Comparison of ENCODE assay signal across 12 cellular contexts in the genomic region with DNA sequence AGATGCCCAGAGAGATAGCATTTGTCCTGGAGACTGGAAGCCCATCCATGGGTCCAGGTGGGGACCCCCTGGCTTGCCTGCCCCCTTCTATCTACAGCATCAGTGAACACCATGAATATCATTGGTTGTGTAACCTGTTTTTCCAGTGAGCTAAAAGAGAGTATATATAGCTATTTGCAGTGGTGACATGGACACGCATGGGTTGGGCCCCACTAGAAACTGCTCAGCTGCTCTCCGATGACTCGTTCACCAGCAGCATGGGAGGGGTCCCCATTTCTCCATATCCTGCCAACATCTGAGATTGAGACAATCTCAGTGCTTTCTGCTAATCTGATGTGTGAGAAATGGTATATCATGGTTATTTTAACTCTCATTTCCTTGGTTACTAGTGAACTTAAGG. TPM values are rescaled to one million over a fixed set of nuclear protein-coding genes. Genes with fewer than 3 reads are reported as not detected.
DNase-seq lines count a peak whose midpoint lies in the region; ATAC-seq, FAIRE-seq and TF ChIP-seq lines count a peak whose summit lies in the region.
"Had no signal": no experiment of that assay in that cellular context is flagged by ENCODE, and none has a peak within 500 bp of the region (broad histone marks: within the 10 kb centered on the region; RNA-seq: fewer than 3 reads in every experiment).

No MANE protein-coding gene starts in this region.

- H3K27ac ChIP-seq in foreskin keratinocyte (no peak overlapping the region), suprapubic skin (no peak overlapping the region)
- H3K27ac ChIP-seq: C4-2B had no signal

- no peak for TF ChIP-seq EP300 in suprapubic skin (IDR thresholded peaks at IDR 0.05)

- H3K9me3 ChIP-seq in suprapubic skin: no peaks in the 10 kb centered on the region

- TF ChIP-seq CTCF in foreskin keratinocyte (conservative IDR thresholded peaks at IDR 0.05): no peak
- no peak for TF ChIP-seq CTCF in suprapubic skin (IDR thresholded peaks at IDR 0.05)

- H3K4me1 Mint-ChIP-seq in stimulated activated naive CD8-positive, alpha-beta T cell treated with anti-CD3 and anti-CD28 coated beads, Interleukin-15, Interleukin-2, amounts not matched to agents 100 ng/mL and 50 ng/mL, for 24 hours (ENCODE audit: low read depth): peaks cover 76% of the 10 kb centered on the region
- H3K4me1 Mint-ChIP-seq in T-helper 1 cell treated with Interleukin-12 subunit alpha and Interleukin-12 subunit beta and Interleukin-4 antibody, amounts not matched to agents 30 μg/mL and 1 μg/mL, for 36 hours (ENCODE audit: low read depth): peaks cover 39% of the 10 kb centered on the region

- FAIRE-seq in GM12891 (lab: Jason Lieb, UNC): no peak
- FAIRE-seq: keratinocyte had no signal

- WGBS in suprapubic skin: 15% methylated on average over 3 of the region's 3 CpGs

- no peak overlapping the region for H3K4me3 ChIP-seq in suprapubic skin

- no peak for ATAC-seq in stimulated activated naive CD8-positive, alpha-beta T cell treated with anti-CD3 and anti-CD28 coated beads, Interleukin-15, Interleukin-2, amounts not matched to agents 100 U/mL and 50 U/mL, for 24 hours
- ATAC-seq in foreskin keratinocyte (peak; percentile 23), GM21737 (IDR thresholded peaks at IDR 0.05; ENCODE audit: unreplicated experiment) (no peak)

- no peaks in the 10 kb centered on the region for H3K36me3 Mint-ChIP-seq in stimulated activated naive CD8-positive, alpha-beta T cell treated with anti-CD3 and anti-CD28 coated beads, Interleukin-15, Interleukin-2, amounts not matched to agents 100 ng/mL and 50 ng/mL, for 24 hours (ENCODE audit: low read depth)
- peaks cover 2% of the 10 kb centered on the region for H3K36me3 Mint-ChIP-seq in T-helper 1 cell treated with Interleukin-12 subunit alpha and Interleukin-12 subunit beta and Interleukin-4 antibody, amounts not matched to agents 30 μg/mL and 1 μg/mL, for 36 hours (ENCODE audit: low read depth)

- H3K27me3 ChIP-seq in foreskin keratinocyte: no peaks in the 10 kb centered on the region
- H3K27me3 ChIP-seq in suprapubic skin: no peaks in the 10 kb centered on the region

- DNase-seq in stimulated activated naive CD8-positive, alpha-beta T cell treated with anti-CD3 and anti-CD28 coated beads, Interleukin-15, Interleukin-2, amounts not matched to agents 100 U/mL and 50 U/mL, for 24 hours: no peak
- no peak for DNase-seq in foreskin keratinocyte
- no peak for DNase-seq in GM12891 (ENCODE audit: insufficient read length, low spot score)
- DNase-seq in suprapubic skin (ENCODE audit: low spot score in 2 of 2): no peak
- DNase-seq: activated gamma-delta T cell, glutamatergic neuron, NCI-H2029 had no signal

- peak overlapping the region; percentile 72 for H3K27ac Mint-ChIP-seq in stimulated activated naive CD8-positive, alpha-beta T cell treated with anti-CD3 and anti-CD28 coated beads, Interleukin-15, Interleukin-2, amounts not matched to agents 100 ng/mL and 50 ng/mL, for 24 hours
- peak overlapping the region; percentile 43 for H3K27ac Mint-ChIP-seq in T-helper 1 cell treated with Interleukin-12 subunit alpha and Interleukin-12 subunit beta and Interleukin-4 antibody, amounts not matched to agents 30 μg/mL and 1 μg/mL, for 36 hours

- TF ChIP-seq POLR2A in GM12891 (IDR thresholded peaks at IDR 0.05; ENCODE audit: low read depth, low read length) (no peak), suprapubic skin (IDR thresholded peaks at IDR 0.05) (no peak)

- no peaks in the 10 kb centered on the region for H3K36me3 ChIP-seq in suprapubic skin

- H3K4me1 ChIP-seq in foreskin keratinocyte (no peaks in the 10 kb centered on the region), suprapubic skin (peaks cover 19% of the 10 kb centered on the region)

- H3K9me3 Mint-ChIP-seq in stimulated activated naive CD8-positive, alpha-beta T cell treated with anti-CD3 and anti-CD28 coated beads, Interleukin-15, Interleukin-2, amounts not matched to agents 100 ng/mL and 50 ng/mL, for 24 hours: no peaks in the 10 kb centered on the region
- H3K9me3 Mint-ChIP-seq in T-helper 1 cell treated with Interleukin-12 subunit alpha and Interleukin-12 subunit beta and Interleukin-4 antibody, amounts not matched to agents 30 μg/mL and 1 μg/mL, for 36 hours: no peaks in the 10 kb centered on the region

- H3K27me3 Mint-ChIP-seq in stimulated activated naive CD8-positive, alpha-beta T cell treated with anti-CD3 and anti-CD28 coated beads, Interleukin-15, Interleukin-2, amounts not matched to agents 100 ng/mL and 50 ng/mL, for 24 hours: no peaks in the 10 kb centered on the region
- H3K27me3 Mint-ChIP-seq in T-helper 1 cell treated with Interleukin-12 subunit alpha and Interleukin-12 subunit beta and Interleukin-4 antibody, amounts not matched to agents 30 μg/mL and 1 μg/mL, for 36 hours (ENCODE audit: low read depth): no peaks in the 10 kb centered on the region

- H3K4me3 Mint-ChIP-seq in stimulated activated naive CD8-positive, alpha-beta T cell treated with anti-CD3 and anti-CD28 coated beads, Interleukin-15, Interleukin-2, amounts not matched to agents 100 ng/mL and 50 ng/mL, for 24 hours: no peak overlapping the region
- no peak overlapping the region for H3K4me3 Mint-ChIP-seq in T-helper 1 cell treated with Interleukin-12 subunit alpha and Interleukin-12 subunit beta and Interleukin-4 antibody, amounts not matched to agents 30 μg/mL and 1 μg/mL, for 36 hours

TF ChIP-seq in GM12891, 5 proteins besides CTCF, POLR2A, EP300 and RAD21:
- TF ChIP-seq SPI1 (IDR thresholded peaks at IDR 0.05; ENCODE audit: low read depth, low read length) (no peak), POU2F2 (IDR thresholded peaks at IDR 0.05; ENCODE audit: low read depth, low read length) (no peak), PAX5 (IDR thresholded peaks at IDR 0.05; ENCODE audit: insufficient read depth, low read length, severe bottlenecking) (no peak), TAF1 (IDR thresholded peaks at IDR 0.05; ENCODE audit: low read depth, low read length) (no peak), POLR2AphosphoS5 (IDR thresholded peaks at IDR 0.05; ENCODE audit: low read depth, low read length) (no peak)

RNA-seq across cellular contexts. Expression of gene ZC3H12D, which starts 4.0 kb away (rescaled TPM):
- total RNA-seq in foreskin keratinocyte (under 0.01 and 0.10 TPM in 2 replicates), suprapubic skin (1 to 10 TPM in 1 of 4 donors, under 1 TPM in 3; 0.23 to 4.7 (median 0.46) TPM)
- 0.02 TPM in 1 of 2 replicates, not detected in the other for polyA plus RNA-seq in foreskin keratinocyte
- polyA plus RNA-seq in GM12891 (2012; ENCODE audit: low read depth, missing spikeins): 5.1 TPM

RNA-seq across cellular contexts. Expression of gene PPIL4, which starts 57.0 kb away (rescaled TPM):
- total RNA-seq in foreskin keratinocyte: 27.6 and 29.3 TPM in 2 replicates
- polyA plus RNA-seq in foreskin keratinocyte: 11.0 and 13.8 TPM in 2 replicates
- 8.5 TPM for polyA plus RNA-seq in GM12891 (2012; ENCODE audit: low read depth, missing spikeins)
- 10 to 100 TPM; 15.6 to 39.9 (median 19.0) TPM for total RNA-seq in suprapubic skin
